ENCODE assay signal across 10 cellular contexts in genomic region chr2:20222769-20223344, GRCh38. TPM values are rescaled to one million over a fixed set of nuclear protein-coding genes. Genes with fewer than 3 reads are reported as not detected.
DNase-seq lines count a peak whose midpoint lies in the region; ATAC-seq, FAIRE-seq and TF ChIP-seq lines count a peak whose summit lies in the region.
"Had no signal": no experiment of that assay in that cellular context is flagged by ENCODE, and none has a peak within 500 bp of the region (broad histone marks: within the 10 kb centered on the region; RNA-seq: fewer than 3 reads in every experiment).

No MANE protein-coding gene starts in this region.

- no peaks in the 10 kb centered on the region for H3K9me3 Mint-ChIP-seq in activated T-cell treated with anti-CD3 and anti-CD28 coated beads, Interleukin-2, amount 50 U/mL, for 4 hours
- no peaks in the 10 kb centered on the region for H3K9me3 Mint-ChIP-seq in activated B cell treated with CpG ODN at 0.5 μM for 24 hours

- H3K79me2 ChIP-seq in keratinocyte (ENCODE audit: control insufficient read depth, insufficient read depth, low read length): peaks cover 76% of the 10 kb centered on the region

- peaks cover 21% of the 10 kb centered on the region for H4K20me1 ChIP-seq in keratinocyte (ENCODE audit: control insufficient read depth, extremely low read depth, insufficient read depth, low read length)

- H3K4me3 Mint-ChIP-seq in activated T-cell treated with anti-CD3 and anti-CD28 coated beads, Interleukin-2, amount 50 U/mL, for 4 hours: peak overlapping the region; percentile 20
- H3K4me3 Mint-ChIP-seq in activated B cell treated with CpG ODN at 0.5 μM for 24 hours: peak overlapping the region; percentile 53

- no peak for DNase-seq in activated T-cell treated with anti-CD3 and anti-CD28 coated beads, Interleukin-2, amount 50 U/mL, for 4 hours
- DNase-seq in activated T-cell treated with anti-CD3 and anti-CD28 coated beads, Interleukin-2, amount 50 U/mL, for 48 hours: no peak
- DNase-seq in activated B cell treated with CpG ODN at 0.5 μM for 24 hours (no peak), keratinocyte (ENCODE audit: low read depth, low spot score) (no peak), thoracic aorta (ENCODE audit: low spot score) (no peak), hypothalamus (lab: John Stamatoyannopoulos, UW) (no peak)
- no peak for DNase-seq in effector CD4-positive, alpha-beta T cell
- DNase-seq: left colon had no signal

- ATAC-seq in activated T-cell treated with anti-CD3 and anti-CD28 coated beads, Interleukin-2, amount 50 U/mL, for 4 hours: no peak
- ATAC-seq in activated B cell treated with CpG ODN at 0.5 μM for 24 hours (ENCODE audit: low read depth) (no peak), thoracic aorta (ENCODE audit: insufficient number of reproducible peaks, low FRiP score, low read depth) (no peak), HG02571 (IDR thresholded peaks at IDR 0.05; ENCODE audit: unreplicated experiment) (no peak)

- peak overlapping the region; percentile 100 for H3K4me2 ChIP-seq in keratinocyte (ENCODE audit: control insufficient read depth, extremely low read depth, insufficient read depth, low read depth, low read length)

- no peak for TF ChIP-seq CTCF in activated B cell treated with CpG ODN at 0.5 μM for 24 hours (IDR thresholded peaks at IDR 0.05)
- TF ChIP-seq CTCF in keratinocyte (optimal IDR thresholded peaks at IDR 0.05 in 1 of 3, IDR thresholded peaks at IDR 0.05 in 1 of 3, conservative IDR thresholded peaks at IDR 0.05 in 1 of 3; ENCODE audit: extremely low read depth in 1 of 3, insufficient read depth in 2 of 3, low read length in 3 of 3): no peak
- TF ChIP-seq CTCF in thoracic aorta (IDR thresholded peaks at IDR 0.05): no peak

- POLR2A ChIA-PET in activated B cell treated with CpG ODN at 0.5 μM for 24 hours (lab: Charles Lee): no interaction called here

- H3K4me1 Mint-ChIP-seq in activated T-cell treated with anti-CD3 and anti-CD28 coated beads, Interleukin-2, amount 50 U/mL, for 4 hours (ENCODE audit: low read depth): peaks cover 9% of the 10 kb centered on the region
- peaks cover 12% of the 10 kb centered on the region for H3K4me1 Mint-ChIP-seq in activated B cell treated with CpG ODN at 0.5 μM for 24 hours

- peaks cover 59% of the 10 kb centered on the region for H3K27me3 Mint-ChIP-seq in activated T-cell treated with anti-CD3 and anti-CD28 coated beads, Interleukin-2, amount 50 U/mL, for 4 hours (ENCODE audit: low read depth)
- peaks cover 43% of the 10 kb centered on the region for H3K27me3 Mint-ChIP-seq in activated B cell treated with CpG ODN at 0.5 μM for 24 hours

- H3K27me3 ChIP-seq in keratinocyte (ENCODE audit: control insufficient read depth, extremely low read depth, insufficient read depth, low read length) (no peaks in the 10 kb centered on the region), thoracic aorta (replicated peaks; ENCODE audit: insufficient read depth) (no peaks in the 10 kb centered on the region)

- H3K4me3 ChIP-seq in keratinocyte (ENCODE audit: control insufficient read depth in 2 of 3, extremely low read depth in 1 of 3, insufficient read depth in 2 of 3, low read depth in 1 of 3, low read length in 3 of 3): peak overlapping the region; percentile 82 to 94 (median 91)
- H3K4me3 ChIP-seq in thoracic aorta: peak overlapping the region; percentile 81

- FAIRE-seq in keratinocyte (lab: Jason Lieb, UNC): no peak

- dilution Hi-C loops in keratinocyte (cut with MboI; ENCODE audit: extremely low pct_ligation_motif_present, low sequenced_read_pairs): no loop called here

- H3K36me3 Mint-ChIP-seq in activated T-cell treated with anti-CD3 and anti-CD28 coated beads, Interleukin-2, amount 50 U/mL, for 4 hours (ENCODE audit: insufficient read depth): no peaks in the 10 kb centered on the region
- H3K36me3 Mint-ChIP-seq in activated B cell treated with CpG ODN at 0.5 μM for 24 hours (ENCODE audit: low read depth): no peaks in the 10 kb centered on the region

- no peak overlapping the region for H3K27ac Mint-ChIP-seq in activated B cell treated with CpG ODN at 0.5 μM for 24 hours

- peaks cover 60% of the 10 kb centered on the region for H3K4me1 ChIP-seq in keratinocyte (ENCODE audit: control insufficient read depth, extremely low read depth, insufficient read depth, low read length)
- H3K4me1 ChIP-seq in thoracic aorta (ENCODE audit: control insufficient read depth in 1 of 2, low read depth in 2 of 2): peaks cover 0 to 21% of the 10 kb centered on the region in 2 donors

- peaks cover 6 to 51% of the 10 kb centered on the region in 2 experiments for H3K36me3 ChIP-seq in keratinocyte (ENCODE audit: control insufficient read depth in 2 of 2, extremely low read depth in 1 of 2, insufficient read depth in 2 of 2, low read length in 2 of 2)
- H3K36me3 ChIP-seq in thoracic aorta: no peaks in the 10 kb centered on the region

- CTCF ChIA-PET in activated B cell treated with CpG ODN at 0.5 μM for 24 hours (lab: Charles Lee): no interaction called here

- no peak overlapping the region for H2AFZ ChIP-seq in keratinocyte (ENCODE audit: control insufficient read depth, low read length)

- intact Hi-C loops in activated B cell treated with CpG ODN at 0.5 μM for 24 hours (cut with micrococcal nuclease): loop anchor here (10.0 kb wide), 2 partner anchors 238 to 432 kb away; partner anchors contain the start of gene HS1BP3

- H3K27ac ChIP-seq in keratinocyte (ENCODE audit: control insufficient read depth, insufficient read depth, low read length): peak overlapping the region; percentile 96
- no peak overlapping the region for H3K27ac ChIP-seq in thoracic aorta
- H3K27ac ChIP-seq: HL-60 had no signal

- peak overlapping the region; percentile 96 for H3K9ac ChIP-seq in keratinocyte (ENCODE audit: control insufficient read depth, extremely low read depth, insufficient read depth, low read length)

- H3K9me3 ChIP-seq in keratinocyte (ENCODE audit: control insufficient read depth, low read depth, low read length): no peaks in the 10 kb centered on the region
- no peaks in the 10 kb centered on the region for H3K9me3 ChIP-seq in thoracic aorta

- no peaks in the 10 kb centered on the region for H3K9me1 ChIP-seq in keratinocyte (ENCODE audit: control insufficient read depth, extremely low read depth, insufficient read depth, low read length)

RNA-seq across cellular contexts. Expression of gene SDC1, which starts 2.1 kb away (rescaled TPM):
- total RNA-seq in activated T-cell treated with anti-CD3 and anti-CD28 coated beads, Interleukin-2, amount 50 U/mL, for 4 hours: under 1 TPM; 0.33 to 0.73 (median 0.66) TPM
- not detected in 2 replicates for total RNA-seq in activated B cell treated with CpG ODN at 0.5 μM for 24 hours
- 696 to 1,073 TPM (median 1,057 TPM) in 3 replicates for polyA plus RNA-seq in keratinocyte
- polyA plus RNA-seq in keratinocyte (2011; ENCODE audit: low read depth): 577 TPM
- polyA plus RNA-seq in keratinocyte (2011; cell fraction: cytosol; rRNA removed): 226 and 414 TPM in 2 replicates
- polyA plus RNA-seq in keratinocyte (2011; cell fraction: nucleus; rRNA removed): 1,167 and 1,399 TPM in 2 replicates
- 758 and 1,072 TPM in 2 replicates for polyA plus RNA-seq in keratinocyte (2012; ENCODE audit: low replicate concordance)
- polyA minus RNA-seq in keratinocyte: 474 to 810 TPM (median 579 TPM) in 3 replicates
- 947 TPM for polyA minus RNA-seq in keratinocyte (2011; cell fraction: cytosol; rRNA and poly(A)+ RNA removed)
- polyA minus RNA-seq in keratinocyte (2011; cell fraction: nucleus; rRNA and poly(A)+ RNA removed): 1,336 and 1,444 TPM in 2 replicates
- 1 to 10 TPM; 3.1 to 9.6 TPM for total RNA-seq in thoracic aorta
